Comparison of ENCODE assay signal across 16 cellular contexts in genomic region chr3:152738656-152739055, GRCh38.
DNase-seq lines count a peak whose midpoint lies in the region; ATAC-seq, FAIRE-seq and TF ChIP-seq lines count a peak whose summit lies in the region.
"Had no signal": no experiment of that assay in that cellular context is flagged by ENCODE, and none has a peak within 500 bp of the region (broad histone marks: within the 10 kb centered on the region; RNA-seq: fewer than 3 reads in every experiment).

No MANE protein-coding gene starts in this region.

- peak; percentile 17 for ATAC-seq in HG02885 (IDR thresholded peaks at IDR 0.05; ENCODE audit: poor library complexity, unreplicated experiment)
- ATAC-seq in HG03442 (IDR thresholded peaks at IDR 0.05; ENCODE audit: unreplicated experiment): no peak

- DNase-seq in GM18507 (ENCODE audit: extremely low spot score, insufficient read length, low read depth): no peak
- peak; percentile 20 for DNase-seq in astrocyte of the hippocampus (ENCODE audit: low read depth, low spot score)
- DNase-seq in medulla oblongata (ENCODE audit: extremely low spot score): peak; percentile 16
- no peak for DNase-seq in activated T-cell treated with anti-CD3 and anti-CD28 coated beads for 4 hours
- DNase-seq in activated CD4-positive, CD25-positive, alpha-beta regulatory T cell treated with anti-CD3 and anti-CD28 coated beads, Interleukin-2, amount 50 U/mL, for 72 hours: no peak
- DNase-seq in endothelial cell (ENCODE audit: low spot score): no peak
- DNase-seq: amniotic stem cell; DMS53; HCEC 1CT; NCI-H1105; NCI-H446; stimulated activated CD4-positive, alpha-beta T cell treated with anti-CD3 and anti-CD28 coated beads, Interleukin-4, amount 100 ng/mL, for 4 hours; stimulated activated naive CD4-positive, alpha-beta T cell; SW 1271 had no signal

- H3K36me3 Mint-ChIP-seq in endothelial cell (ENCODE audit: low read depth, unreplicated experiment): no peaks in the 10 kb centered on the region

- no peaks in the 10 kb centered on the region for H3K27me3 Mint-ChIP-seq in endothelial cell (ENCODE audit: unreplicated experiment)

- TF ChIP-seq CTCF in endothelial cell (IDR thresholded peaks at IDR 0.05; ENCODE audit: unreplicated experiment): no peak

- H3K9me3 Mint-ChIP-seq in endothelial cell (ENCODE audit: unreplicated experiment): no peaks in the 10 kb centered on the region

- no peaks in the 10 kb centered on the region for H3K4me1 Mint-ChIP-seq in endothelial cell (ENCODE audit: unreplicated experiment)

- peak; percentile 85 for FAIRE-seq in GM18507 (lab: Jason Lieb, UNC)

- no peak overlapping the region for H3K27ac Mint-ChIP-seq in endothelial cell (ENCODE audit: unreplicated experiment)

- H3K4me3 Mint-ChIP-seq in endothelial cell (ENCODE audit: unreplicated experiment): no peak overlapping the region

Comparison
In these comparisons a context has a peak if more than half of its experiments do, and no peak if none do; other contexts are left out.
1. DNase-seq: peak in astrocyte of the hippocampus (single experiment) and medulla oblongata (single experiment); none in GM18507 (single experiment), activated T-cell treated with anti-CD3 and anti-CD28 coated beads for 4 hours (single experiment), activated CD4-positive, CD25-positive, alpha-beta regulatory T cell treated with anti-CD3 and anti-CD28 coated beads, Interleukin-2, amount 50 U/mL, for 72 hours (single experiment) and endothelial cell (single experiment).